Comparison of ENCODE assay signal across 8 cellular contexts in the genomic region with DNA sequence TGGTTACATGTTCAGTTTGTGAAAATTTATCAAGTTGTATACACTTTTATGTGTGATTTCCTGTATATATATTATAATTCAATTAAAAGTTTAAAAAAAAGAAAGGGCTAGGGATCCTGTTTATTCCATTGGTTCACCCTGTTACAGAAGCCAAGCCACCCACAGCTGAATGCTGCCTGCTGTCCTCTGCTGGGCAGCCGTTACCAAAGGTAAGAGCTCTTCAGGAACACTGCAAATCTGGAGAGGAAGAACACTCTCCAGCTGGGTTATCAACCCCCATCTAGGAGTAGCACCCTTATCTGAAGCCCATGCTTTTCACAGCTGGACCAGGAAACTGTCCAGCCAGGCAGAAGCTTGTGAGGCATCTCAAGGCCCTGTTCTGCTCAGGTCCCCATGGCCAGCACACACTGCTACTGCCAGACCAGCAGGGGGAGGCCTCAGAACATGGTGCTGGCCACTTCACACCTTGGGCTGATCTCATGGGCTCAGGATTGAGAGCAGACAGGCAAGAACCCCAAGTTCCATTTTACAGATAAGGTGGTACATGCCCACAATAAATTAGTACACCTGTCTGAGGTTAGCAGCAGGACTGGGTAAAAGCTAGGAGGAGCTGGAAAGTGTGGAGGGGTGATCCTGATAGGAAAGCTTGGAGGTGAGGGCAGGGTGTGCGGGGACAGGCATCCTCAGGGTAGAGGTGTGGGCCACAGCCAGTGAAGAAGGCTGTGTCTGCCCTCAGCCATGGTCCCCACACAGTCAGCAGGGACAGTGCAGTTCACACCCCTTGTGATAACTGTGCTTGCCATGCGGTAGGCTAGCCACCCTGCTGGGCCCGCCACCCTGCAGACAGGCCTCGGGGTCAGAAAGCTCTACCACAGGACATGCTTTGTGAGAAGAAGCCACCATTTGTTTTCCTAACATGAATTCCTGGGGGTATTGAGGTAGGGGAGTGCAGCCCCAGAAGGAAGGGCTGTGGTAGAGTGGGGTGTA. TPM values are rescaled to one million over a fixed set of nuclear protein-coding genes. Genes with fewer than 3 reads are reported as not detected.
DNase-seq lines count a peak whose midpoint lies in the region; ATAC-seq, FAIRE-seq and TF ChIP-seq lines count a peak whose summit lies in the region.

No MANE protein-coding gene starts in this region.

- RAD21 ChIA-PET in GM12878 (lab: Charles Lee; ENCODE audit: unreplicated experiment), result interaction anchor here (0.8 to 5.4 kb wide), 10 partner anchors 28 to 211 kb away, joined by 3 to 48 read pairs (median 4); a partner anchor contains a TSS

- POLR2A ChIA-PET in GM12878 (lab: Charles Lee), result interaction anchor here (1.0 kb wide), 1 partner anchor 28 kb away, joined by 3 read pairs; no protein-coding TSS in a partner anchor

- CTCF ChIA-PET in GM12878 (lab: Yijun Ruan, JAX), result interaction anchor here (0.5 to 10.0 kb wide), 19 partner anchors 10 to 326 kb away, joined by 3 to 95 read pairs (median 4); a partner anchor contains a TSS

- H3K36me3 ChIP-seq in GM12878 (ENCODE audit: control insufficient read depth in 2 of 2, insufficient read depth in 2 of 2, low read length in 1 of 2) (no peaks in the 10 kb centered on the region; a peak in 2 of 4 replicates), keratinocyte (ENCODE audit: control insufficient read depth in 2 of 2, extremely low read depth in 1 of 2, insufficient read depth in 2 of 2, low read length in 2 of 2) (peaks cover 26 to 46% of the 10 kb centered on the region in 2 experiments)

- H3K4me3 ChIP-seq in GM12878, result no peak overlapping the region
- H3K4me3 ChIP-seq in keratinocyte (ENCODE audit: control insufficient read depth in 2 of 3, extremely low read depth in 1 of 3, insufficient read depth in 2 of 3, low read depth in 1 of 3, low read length in 3 of 3), result no peak overlapping the region

- TF ChIP-seq RAD21 in Ishikawa (IDR thresholded peaks at IDR 0.05; ENCODE audit: low read depth), result peak; percentile 95
- TF ChIP-seq RAD21 in GM12878 (IDR thresholded peaks at IDR 0.05; ENCODE audit: insufficient read depth, low read depth, low read length), result peak; percentile 85

- H3K27me3 ChIP-seq in GM12878 (replicated peaks in 1 of 2; ENCODE audit: control insufficient read depth in 2 of 2, insufficient read depth in 2 of 2, low read length in 1 of 2), result no peaks in the 10 kb centered on the region
- no peaks in the 10 kb centered on the region for H3K27me3 ChIP-seq in keratinocyte (ENCODE audit: control insufficient read depth, extremely low read depth, insufficient read depth, low read length)

- H3K4me1 ChIP-seq in GM12878 (ENCODE audit: control insufficient read depth, insufficient read depth, low read length), result peaks cover 19% of the 10 kb centered on the region
- H3K4me1 ChIP-seq in keratinocyte (ENCODE audit: control insufficient read depth, extremely low read depth, insufficient read depth, low read length), result peaks cover 7% of the 10 kb centered on the region

- FAIRE-seq in GM12878 (lab: Jason Lieb, UNC) (no peak), keratinocyte (lab: Jason Lieb, UNC) (no peak)

- DNase-seq in DMS53 treated with DMSO at 0.1 percent for 48 hours (lab: John Stamatoyannopoulos, UW; ENCODE audit: unreplicated experiment) (peak; percentile 10), T follicular helper cell (ENCODE audit: low read depth) (peak; percentile 24), GM12878 (ENCODE audit: low read depth, low spot score) (no peak), keratinocyte (ENCODE audit: low read depth, low spot score) (no peak), NCI-H446 treated with DMSO at 0.1 percent for 48 hours (lab: John Stamatoyannopoulos, UW) (no peak)
- DNase-seq in stimulated activated CD4-positive, alpha-beta T cell treated with anti-CD3 and anti-CD28 coated beads, TNF-alpha, amount 100 ng/mL, for 4 hours (ENCODE audit: low read depth in 3 of 3), result peak in 2 of 3 experiments; percentile 5 to 19

- no peaks in the 10 kb centered on the region for H3K9me3 ChIP-seq in GM12878 (replicated peaks; ENCODE audit: control insufficient read depth, insufficient read depth, low read length)
- H3K9me3 ChIP-seq in keratinocyte (ENCODE audit: control insufficient read depth, low read depth, low read length), result no peaks in the 10 kb centered on the region

- in situ Hi-C loops in GM12878 (cut with MboI), result loop anchor here (5.0 kb wide), 1 partner anchor 141 kb away; no protein-coding TSS in a partner anchor

- H2AFZ ChIP-seq in GM12878 (ENCODE audit: control insufficient read depth, low read depth, low read length) (no peak overlapping the region), keratinocyte (ENCODE audit: control insufficient read depth, low read length) (no peak overlapping the region)

- intact Hi-C loops in GM12878 (cut with micrococcal nuclease; ENCODE audit: unreplicated experiment), result loop anchor here (2.0 to 5.0 kb wide), 2 partner anchors 76 to 142 kb away; no protein-coding TSS in a partner anchor

- H3K4me2 ChIP-seq in GM12878 (ENCODE audit: control insufficient read depth, insufficient read depth), result no peak overlapping the region
- no peak overlapping the region for H3K4me2 ChIP-seq in keratinocyte (ENCODE audit: control insufficient read depth, extremely low read depth, insufficient read depth, low read depth, low read length)

- no peak overlapping the region for H3K27ac ChIP-seq in GM12878 (ENCODE audit: control insufficient read depth, insufficient read depth)
- no peak overlapping the region for H3K27ac ChIP-seq in keratinocyte (ENCODE audit: control insufficient read depth, insufficient read depth, low read length)

- dilution Hi-C loops in keratinocyte (cut with MboI; ENCODE audit: extremely low pct_ligation_motif_present, low sequenced_read_pairs), result no loop called here

- 95% methylated on average over 5 of the region's 5 CpGs for WGBS in GM12878 (ENCODE audit: insufficient coverage, insufficient replicate concordance, low lambda C conversion rate, missing lambda C conversion rate)

- H3K9me1 ChIP-seq in keratinocyte (ENCODE audit: control insufficient read depth, extremely low read depth, insufficient read depth, low read length), result no peaks in the 10 kb centered on the region

- peak; percentile 71 to 83 (median 74) for TF ChIP-seq CTCF in GM12878 (IDR thresholded peaks at IDR 0.05 in 2 of 3, conservative IDR thresholded peaks at IDR 0.05 in 1 of 3; ENCODE audit: control insufficient read depth in 2 of 3, extremely low read depth in 1 of 3, insufficient read depth in 1 of 3, low read depth in 3 of 3, low read length in 3 of 3)
- TF ChIP-seq CTCF in keratinocyte (optimal IDR thresholded peaks at IDR 0.05 in 1 of 3, IDR thresholded peaks at IDR 0.05 in 1 of 3, conservative IDR thresholded peaks at IDR 0.05 in 1 of 3; ENCODE audit: extremely low read depth in 1 of 3, insufficient read depth in 2 of 3, low read length in 3 of 3), result peak; percentile 67 to 95 (median 84)

- SMC1A ChIA-PET in GM12878 (lab: Charles Lee; ENCODE audit: uncharacterized antibody, unreplicated experiment), result interaction anchor here (1.0 to 3.2 kb wide), 10 partner anchors 9 to 144 kb away, joined by 3 to 42 read pairs (median 4); no protein-coding TSS in a partner anchor

- TF ChIP-seq POLR2A in GM12878 (IDR thresholded peaks at IDR 0.05; ENCODE audit: low read depth, low read length), result no peak

- TF ChIP-seq EP300 in Ishikawa (IDR thresholded peaks at IDR 0.05; ENCODE audit: borderline replicate concordance) (no peak), GM12878 (IDR thresholded peaks at IDR 0.05; ENCODE audit: borderline replicate concordance in 1 of 2, control insufficient read depth in 1 of 2, low read depth in 2 of 2, low read length in 2 of 2) (no peak)

- no peaks in the 10 kb centered on the region for H4K20me1 ChIP-seq in GM12878 (ENCODE audit: control insufficient read depth, insufficient read depth)
- H4K20me1 ChIP-seq in keratinocyte (ENCODE audit: control insufficient read depth, extremely low read depth, insufficient read depth, low read length), result no peaks in the 10 kb centered on the region

- H3K9ac ChIP-seq in GM12878 (ENCODE audit: control insufficient read depth, insufficient read depth, low read length) (no peak overlapping the region), keratinocyte (ENCODE audit: control insufficient read depth, extremely low read depth, insufficient read depth, low read length) (no peak overlapping the region)

- BruUV-seq in GM12878 (replicated peaks; lab: Mats Ljungman, UMichigan), result no TSS peak

- ATAC-seq in GM12878, result peak; percentile 97
- ATAC-seq in HG03457 (IDR thresholded peaks at IDR 0.05; ENCODE audit: unreplicated experiment), result no peak

- H3K79me2 ChIP-seq in GM12878 (ENCODE audit: control insufficient read depth, insufficient read depth, low read length), result no peaks in the 10 kb centered on the region
- no peaks in the 10 kb centered on the region for H3K79me2 ChIP-seq in keratinocyte (ENCODE audit: control insufficient read depth, insufficient read depth, low read length)

TF ChIP-seq in Ishikawa, 13 proteins besides CTCF, POLR2A, EP300 and RAD21 (continues in another document):
- TF ChIP-seq CEBPB (IDR thresholded peaks at IDR 0.05), result no peak

TF ChIP-seq in GM12878, 131 proteins besides CTCF, POLR2A, EP300 and RAD21 (continues in another document):
- no peak for TF ChIP-seq HDGF (IDR thresholded peaks at IDR 0.05)

RNA-seq across cellular contexts. Expression of a gene that starts 54.3 kb away (rescaled TPM):
- total RNA-seq in GM12878 (2013; cell fraction: nucleolus; rRNA removed), result 96.1 and 107 TPM in 2 replicates
- total RNA-seq in GM12878 (2014; rRNA removed) (34.3 and 40.7 TPM in 2 replicates), GM12878 (2014; rRNA removed; fragmentation: Illumina TruSeq; extraction: Trizol) (22.0 and 24.7 TPM in 2 replicates), GM12878 (2021) (84.6 and 86.3 TPM in 2 replicates)
- polyA plus RNA-seq in GM12878 (2011; ENCODE audit: low read depth), result 8.9 TPM
- polyA plus RNA-seq in GM12878 (2011; rRNA removed) (10.7 and 18.8 TPM in 2 replicates), GM12878 (2014; fragmentation: Illumina TruSeq; extraction: Trizol) (3.8 and 37.5 TPM in 2 replicates), GM12878 (2014; fragmentation: Nextera tagmentation; extraction: Ambion mirVana) (1 to 10 TPM; 1.4 to 5.1 TPM), GM12878 (2014; rRNA removed) (52.5 and 62.5 TPM in 2 replicates), GM12878 (2016; fragmentation: Nextera tagmentation; extraction: Ambion mirVana) (10 to 100 TPM; 10.1 to 11.0 TPM), keratinocyte (51.7 to 62.3 TPM (median 59.8 TPM) in 3 replicates)
- polyA plus RNA-seq in GM12878 (2011; cell fraction: cytosol; rRNA removed), result 16.3 and 28.3 TPM in 2 replicates
- polyA plus RNA-seq in GM12878 (2011; cell fraction: nucleus; rRNA removed), result 213 and 265 TPM in 2 replicates
- polyA plus RNA-seq in GM12878 (2012), result 24.9 and 31.5 TPM in 2 replicates
- 21.4 and 37.2 TPM in 2 replicates for polyA minus RNA-seq in GM12878 (2011; rRNA and poly(A)+ RNA removed)
- polyA minus RNA-seq in GM12878 (2011; cell fraction: cytosol; rRNA and poly(A)+ RNA removed), result 36.1 and 40.1 TPM in 2 replicates
- polyA minus RNA-seq in GM12878 (2011; cell fraction: nucleus; rRNA and poly(A)+ RNA removed), result 49.9 and 96.1 TPM in 2 replicates
- polyA plus RNA-seq in keratinocyte (2011; ENCODE audit: low read depth), result 141 TPM
- polyA plus RNA-seq in keratinocyte (2011; cell fraction: cytosol; rRNA removed), result 13.1 and 22.9 TPM in 2 replicates
- polyA plus RNA-seq in keratinocyte (2011; cell fraction: nucleus; rRNA removed), result 193 and 230 TPM in 2 replicates
- polyA plus RNA-seq in keratinocyte (2012; ENCODE audit: low replicate concordance), result 58.4 and 115 TPM in 2 replicates
- 92.2 to 212 TPM (median 99.5 TPM) in 3 replicates for polyA minus RNA-seq in keratinocyte
- 158 TPM for polyA minus RNA-seq in keratinocyte (2011; cell fraction: cytosol; rRNA and poly(A)+ RNA removed)
- polyA minus RNA-seq in keratinocyte (2011; cell fraction: nucleus; rRNA and poly(A)+ RNA removed), result 274 and 384 TPM in 2 replicates

Comparison
In these comparisons a context has a peak if more than half of its experiments do, and no peak if none do; other contexts are left out.
1. DNase-seq: peak in DMS53 treated with DMSO at 0.1 percent for 48 hours (single experiment), T follicular helper cell (single experiment) and stimulated activated CD4-positive, alpha-beta T cell treated with anti-CD3 and anti-CD28 coated beads, TNF-alpha, amount 100 ng/mL, for 4 hours (2 of 3); none in GM12878 (single experiment), keratinocyte (single experiment) and NCI-H446 treated with DMSO at 0.1 percent for 48 hours (single experiment).